In genomic region chr3:171249171-171249692, GRCh38 we compare ENCODE assay signal across 11 cellular contexts.
DNase-seq lines count a peak whose midpoint lies in the region; ATAC-seq and TF ChIP-seq lines count a peak whose summit lies in the region.
"Had no signal": no experiment of that assay in that cellular context is flagged by ENCODE, and none has a peak within 500 bp of the region (broad histone marks: within the 10 kb centered on the region; RNA-seq: fewer than 3 reads in every experiment).

No MANE protein-coding gene starts in this region.

- no peak overlapping the region for H3K27ac ChIP-seq in sigmoid colon
- H3K27ac ChIP-seq: colonic mucosa, upper lobe of right lung had no signal

- no peaks in the 10 kb centered on the region for H3K36me3 ChIP-seq in sigmoid colon
- H3K36me3 ChIP-seq: colonic mucosa, upper lobe of right lung had no signal

- DNase-seq in sigmoid colon (no peak), NCI-H1092 (lab: John Stamatoyannopoulos, UW) (no peak), A172 (ENCODE audit: low spot score) (no peak)
- DNase-seq: activated CD4-positive, alpha-beta T cell treated with anti-CD3 and anti-CD28 coated beads for 1 hour; colonic mucosa; upper lobe of right lung had no signal

- no peak for TF ChIP-seq POLR2A in GM18505 (IDR thresholded peaks at IDR 0.05; ENCODE audit: borderline replicate concordance, extremely low read depth, insufficient read depth, insufficient read length)
- no peak for TF ChIP-seq POLR2A in sigmoid colon (IDR thresholded peaks at IDR 0.05)

- peak; percentile 19 for ATAC-seq in GM18505 (IDR thresholded peaks at IDR 0.05; ENCODE audit: unreplicated experiment)
- peak; percentile 21 for ATAC-seq in GM19395 (IDR thresholded peaks at IDR 0.05; ENCODE audit: unreplicated experiment)
- peak; percentile 16 for ATAC-seq in HG02763 (IDR thresholded peaks at IDR 0.05; ENCODE audit: unreplicated experiment)
- peak; percentile 15 for ATAC-seq in HG03460 (IDR thresholded peaks at IDR 0.05; ENCODE audit: unreplicated experiment)
- ATAC-seq in activated T-helper 17 cell treated with anti-CD3 and anti-CD28 coated beads, Interleukin-2, amount 50 U/mL, for 72 hours (replicated peaks), result no peak
- ATAC-seq: upper lobe of right lung had no signal

- H3K27me3 Mint-ChIP-seq in activated T-helper 17 cell treated with anti-CD3 and anti-CD28 coated beads, Interleukin-2, amount 50 U/mL, for 72 hours, result no peaks in the 10 kb centered on the region

- TF ChIP-seq EP300 in sigmoid colon (IDR thresholded peaks at IDR 0.05), result no peak

- TF ChIP-seq CTCF in sigmoid colon (IDR thresholded peaks at IDR 0.05), result no peak

- no peaks in the 10 kb centered on the region for H3K4me1 ChIP-seq in sigmoid colon
- H3K4me1 ChIP-seq: colonic mucosa, upper lobe of right lung had no signal

- no peaks in the 10 kb centered on the region for H3K9me3 Mint-ChIP-seq in activated T-helper 17 cell treated with anti-CD3 and anti-CD28 coated beads, Interleukin-2, amount 50 U/mL, for 72 hours

- no peaks in the 10 kb centered on the region for H3K9me3 ChIP-seq in sigmoid colon
- H3K9me3 ChIP-seq: colonic mucosa, upper lobe of right lung had no signal

- no peak overlapping the region for H3K4me3 ChIP-seq in sigmoid colon
- H3K4me3 ChIP-seq: colonic mucosa, upper lobe of right lung had no signal

- intact Hi-C loops in sigmoid colon (cut with DNase I), result no loop called here

- no peak overlapping the region for H3K4me3 Mint-ChIP-seq in activated T-helper 17 cell treated with anti-CD3 and anti-CD28 coated beads, Interleukin-2, amount 50 U/mL, for 72 hours

- H3K27ac Mint-ChIP-seq in activated T-helper 17 cell treated with anti-CD3 and anti-CD28 coated beads, Interleukin-2, amount 50 U/mL, for 72 hours, result no peak overlapping the region

- peaks cover 33% of the 10 kb centered on the region for H3K4me1 Mint-ChIP-seq in activated T-helper 17 cell treated with anti-CD3 and anti-CD28 coated beads, Interleukin-2, amount 50 U/mL, for 72 hours

- H3K27me3 ChIP-seq in sigmoid colon, result no peaks in the 10 kb centered on the region
- H3K27me3 ChIP-seq: colonic mucosa, upper lobe of right lung had no signal

- H3K36me3 Mint-ChIP-seq in activated T-helper 17 cell treated with anti-CD3 and anti-CD28 coated beads, Interleukin-2, amount 50 U/mL, for 72 hours (ENCODE audit: low read depth), result no peaks in the 10 kb centered on the region
